1 cellular context compared by ENCODE assay signal in genomic region chr11:65383778-65384177, GRCh38.
TF ChIP-seq lines count a peak whose summit lies in the region.

No MANE protein-coding gene starts in this region.

TF ChIP-seq in HepG2, 621 proteins besides CTCF, POLR2A, EP300 and RAD21 (continued from another document and continues in another):
- TF ChIP-seq MTERF4 (CRISPR knock-in tag; IDR thresholded peaks at IDR 0.05) (no peak), BRCA1 (CRISPR knock-in tag; IDR thresholded peaks at IDR 0.05) (no peak), ZNF224 (CRISPR knock-in tag; IDR thresholded peaks at IDR 0.05) (no peak), HMGA1 (CRISPR knock-in tag; conservative IDR thresholded peaks at IDR 0.05) (no peak), SOX6 (IDR thresholded peaks at IDR 0.05) (no peak), SOX6 (CRISPR knock-in tag; IDR thresholded peaks at IDR 0.05) (peak; percentile 78), ARID5B (CRISPR knock-in tag; IDR thresholded peaks at IDR 0.05) (peak; percentile 72), SRF (IDR thresholded peaks at IDR 0.05; ENCODE audit: low read depth, low read length) (no peak), HIVEP1 (CRISPR knock-in tag; IDR thresholded peaks at IDR 0.05) (no peak), ZNF136 (CRISPR knock-in tag; IDR thresholded peaks at IDR 0.05; ENCODE audit: low read depth) (no peak), NR1H2 (CRISPR knock-in tag; IDR thresholded peaks at IDR 0.05; ENCODE audit: borderline replicate concordance, low read depth) (no peak), ZNF3 (CRISPR knock-in tag; IDR thresholded peaks at IDR 0.05) (0 out of 2 replicates have a peak, but pooled peaks have one; percentile 40), SMAD9 (CRISPR knock-in tag; IDR thresholded peaks at IDR 0.05) (no peak), ZBTB38 (CRISPR knock-in tag; IDR thresholded peaks at IDR 0.05) (no peak), SOX13 (IDR thresholded peaks at IDR 0.05) (peak; percentile 25; the same call in 1 of the 2 replicates), SOX13 (CRISPR knock-in tag; conservative IDR thresholded peaks at IDR 0.05 in 1 of 2, IDR thresholded peaks at IDR 0.05 in 1 of 2) (peak in 1 of 2 experiments; percentile 87; a peak in 2 of 4 replicates), SMYD3 (CRISPR knock-in tag; IDR thresholded peaks at IDR 0.05) (no peak), ZNF264 (CRISPR knock-in tag; IDR thresholded peaks at IDR 0.05) (no peak), IKZF1 (IDR thresholded peaks at IDR 0.05) (no peak), ZFP1 (CRISPR knock-in tag; IDR thresholded peaks at IDR 0.05) (no peak), FOXA3 (CRISPR knock-in tag; IDR thresholded peaks at IDR 0.05) (peak; percentile 24; the same call in 1 of the 2 replicates), STAT5B (CRISPR knock-in tag; IDR thresholded peaks at IDR 0.05) (no peak), ELF3 (CRISPR knock-in tag; IDR thresholded peaks at IDR 0.05) (no peak), SMARCC2 (IDR thresholded peaks at IDR 0.05) (no peak), KDM4B (CRISPR knock-in tag; IDR thresholded peaks at IDR 0.05) (no peak), SNAPC2 (CRISPR knock-in tag; IDR thresholded peaks at IDR 0.05) (no peak), HNF4A (CRISPR knock-in tag; IDR thresholded peaks at IDR 0.05) (no peak; the same call in 1 of the 2 replicates), ZNF281 (CRISPR knock-in tag; IDR thresholded peaks at IDR 0.05; ENCODE audit: borderline replicate concordance) (peak; percentile 27; the same call in 1 of the 2 replicates), ZNF703 (CRISPR knock-in tag; IDR thresholded peaks at IDR 0.05; ENCODE audit: borderline replicate concordance) (no peak), SATB2 (CRISPR knock-in tag; IDR thresholded peaks at IDR 0.05) (no peak), EHMT2 (IDR thresholded peaks at IDR 0.05; ENCODE audit: borderline replicate concordance, low read depth, low read length) (no peak), ARNTL (CRISPR knock-in tag; IDR thresholded peaks at IDR 0.05) (no peak), ZNF292 (CRISPR knock-in tag; IDR thresholded peaks at IDR 0.05; ENCODE audit: borderline replicate concordance, low read depth) (no peak), ATF2 (CRISPR knock-in tag; IDR thresholded peaks at IDR 0.05) (peak; percentile 35; the same call in 1 of the 2 replicates), SAP130 (CRISPR knock-in tag; IDR thresholded peaks at IDR 0.05; ENCODE audit: low read depth) (peak; percentile 62), GFI1 (CRISPR knock-in tag; IDR thresholded peaks at IDR 0.05; ENCODE audit: borderline replicate concordance) (no peak), YEATS4 (CRISPR knock-in tag; IDR thresholded peaks at IDR 0.05; ENCODE audit: borderline replicate concordance) (no peak)
- TF ChIP-seq, protein P1, sequence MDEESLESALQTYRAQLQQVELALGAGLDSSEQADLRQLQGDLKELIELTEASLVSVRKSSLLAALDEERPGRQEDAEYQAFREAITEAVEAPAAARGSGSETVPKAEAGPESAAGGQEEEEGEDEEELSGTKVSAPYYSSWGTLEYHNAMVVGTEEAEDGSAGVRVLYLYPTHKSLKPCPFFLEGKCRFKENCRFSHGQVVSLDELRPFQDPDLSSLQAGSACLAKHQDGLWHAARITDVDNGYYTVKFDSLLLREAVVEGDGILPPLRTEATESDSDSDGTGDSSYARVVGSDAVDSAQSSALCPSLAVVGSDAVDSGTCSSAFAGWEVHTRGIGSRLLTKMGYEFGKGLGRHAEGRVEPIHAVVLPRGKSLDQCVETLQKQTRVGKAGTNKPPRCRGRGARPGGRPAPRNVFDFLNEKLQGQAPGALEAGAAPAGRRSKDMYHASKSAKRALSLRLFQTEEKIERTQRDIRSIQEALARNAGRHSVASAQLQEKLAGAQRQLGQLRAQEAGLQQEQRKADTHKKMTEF (CRISPR knock-in tag; IDR thresholded peaks at IDR 0.05) = no peak
- TF ChIP-seq, protein P2, sequence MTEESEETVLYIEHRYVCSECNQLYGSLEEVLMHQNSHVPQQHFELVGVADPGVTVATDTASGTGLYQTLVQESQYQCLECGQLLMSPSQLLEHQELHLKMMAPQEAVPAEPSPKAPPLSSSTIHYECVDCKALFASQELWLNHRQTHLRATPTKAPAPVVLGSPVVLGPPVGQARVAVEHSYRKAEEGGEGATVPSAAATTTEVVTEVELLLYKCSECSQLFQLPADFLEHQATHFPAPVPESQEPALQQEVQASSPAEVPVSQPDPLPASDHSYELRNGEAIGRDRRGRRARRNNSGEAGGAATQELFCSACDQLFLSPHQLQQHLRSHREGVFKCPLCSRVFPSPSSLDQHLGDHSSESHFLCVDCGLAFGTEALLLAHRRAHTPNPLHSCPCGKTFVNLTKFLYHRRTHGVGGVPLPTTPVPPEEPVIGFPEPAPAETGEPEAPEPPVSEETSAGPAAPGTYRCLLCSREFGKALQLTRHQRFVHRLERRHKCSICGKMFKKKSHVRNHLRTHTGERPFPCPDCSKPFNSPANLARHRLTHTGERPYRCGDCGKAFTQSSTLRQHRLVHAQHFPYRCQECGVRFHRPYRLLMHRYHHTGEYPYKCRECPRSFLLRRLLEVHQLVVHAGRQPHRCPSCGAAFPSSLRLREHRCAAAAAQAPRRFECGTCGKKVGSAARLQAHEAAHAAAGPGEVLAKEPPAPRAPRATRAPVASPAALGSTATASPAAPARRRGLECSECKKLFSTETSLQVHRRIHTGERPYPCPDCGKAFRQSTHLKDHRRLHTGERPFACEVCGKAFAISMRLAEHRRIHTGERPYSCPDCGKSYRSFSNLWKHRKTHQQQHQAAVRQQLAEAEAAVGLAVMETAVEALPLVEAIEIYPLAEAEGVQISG (CRISPR knock-in tag; IDR thresholded peaks at IDR 0.05) = 0 out of 2 replicates have a peak, but pooled peaks have one; percentile 19
- TF ChIP-seq, protein P3, sequence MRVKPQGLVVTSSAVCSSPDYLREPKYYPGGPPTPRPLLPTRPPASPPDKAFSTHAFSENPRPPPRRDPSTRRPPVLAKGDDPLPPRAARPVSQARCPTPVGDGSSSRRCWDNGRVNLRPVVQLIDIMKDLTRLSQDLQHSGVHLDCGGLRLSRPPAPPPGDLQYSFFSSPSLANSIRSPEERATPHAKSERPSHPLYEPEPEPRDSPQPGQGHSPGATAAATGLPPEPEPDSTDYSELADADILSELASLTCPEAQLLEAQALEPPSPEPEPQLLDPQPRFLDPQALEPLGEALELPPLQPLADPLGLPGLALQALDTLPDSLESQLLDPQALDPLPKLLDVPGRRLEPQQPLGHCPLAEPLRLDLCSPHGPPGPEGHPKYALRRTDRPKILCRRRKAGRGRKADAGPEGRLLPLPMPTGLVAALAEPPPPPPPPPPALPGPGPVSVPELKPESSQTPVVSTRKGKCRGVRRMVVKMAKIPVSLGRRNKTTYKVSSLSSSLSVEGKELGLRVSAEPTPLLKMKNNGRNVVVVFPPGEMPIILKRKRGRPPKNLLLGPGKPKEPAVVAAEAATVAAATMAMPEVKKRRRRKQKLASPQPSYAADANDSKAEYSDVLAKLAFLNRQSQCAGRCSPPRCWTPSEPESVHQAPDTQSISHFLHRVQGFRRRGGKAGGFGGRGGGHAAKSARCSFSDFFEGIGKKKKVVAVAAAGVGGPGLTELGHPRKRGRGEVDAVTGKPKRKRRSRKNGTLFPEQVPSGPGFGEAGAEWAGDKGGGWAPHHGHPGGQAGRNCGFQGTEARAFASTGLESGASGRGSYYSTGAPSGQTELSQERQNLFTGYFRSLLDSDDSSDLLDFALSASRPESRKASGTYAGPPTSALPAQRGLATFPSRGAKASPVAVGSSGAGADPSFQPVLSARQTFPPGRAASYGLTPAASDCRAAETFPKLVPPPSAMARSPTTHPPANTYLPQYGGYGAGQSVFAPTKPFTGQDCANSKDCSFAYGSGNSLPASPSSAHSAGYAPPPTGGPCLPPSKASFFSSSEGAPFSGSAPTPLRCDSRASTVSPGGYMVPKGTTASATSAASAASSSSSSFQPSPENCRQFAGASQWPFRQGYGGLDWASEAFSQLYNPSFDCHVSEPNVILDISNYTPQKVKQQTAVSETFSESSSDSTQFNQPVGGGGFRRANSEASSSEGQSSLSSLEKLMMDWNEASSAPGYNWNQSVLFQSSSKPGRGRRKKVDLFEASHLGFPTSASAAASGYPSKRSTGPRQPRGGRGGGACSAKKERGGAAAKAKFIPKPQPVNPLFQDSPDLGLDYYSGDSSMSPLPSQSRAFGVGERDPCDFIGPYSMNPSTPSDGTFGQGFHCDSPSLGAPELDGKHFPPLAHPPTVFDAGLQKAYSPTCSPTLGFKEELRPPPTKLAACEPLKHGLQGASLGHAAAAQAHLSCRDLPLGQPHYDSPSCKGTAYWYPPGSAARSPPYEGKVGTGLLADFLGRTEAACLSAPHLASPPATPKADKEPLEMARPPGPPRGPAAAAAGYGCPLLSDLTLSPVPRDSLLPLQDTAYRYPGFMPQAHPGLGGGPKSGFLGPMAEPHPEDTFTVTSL (CRISPR knock-in tag; IDR thresholded peaks at IDR 0.05; ENCODE audit: borderline replicate concordance) = no peak
- TF ChIP-seq, protein P4, sequence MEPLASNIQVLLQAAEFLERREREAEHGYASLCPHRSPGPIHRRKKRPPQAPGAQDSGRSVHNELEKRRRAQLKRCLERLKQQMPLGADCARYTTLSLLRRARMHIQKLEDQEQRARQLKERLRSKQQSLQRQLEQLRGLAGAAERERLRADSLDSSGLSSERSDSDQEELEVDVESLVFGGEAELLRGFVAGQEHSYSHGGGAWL (CRISPR knock-in tag; IDR thresholded peaks at IDR 0.05) = no peak
